Comparison of ENCODE assay signal across 18 cellular contexts in the genomic region with DNA sequence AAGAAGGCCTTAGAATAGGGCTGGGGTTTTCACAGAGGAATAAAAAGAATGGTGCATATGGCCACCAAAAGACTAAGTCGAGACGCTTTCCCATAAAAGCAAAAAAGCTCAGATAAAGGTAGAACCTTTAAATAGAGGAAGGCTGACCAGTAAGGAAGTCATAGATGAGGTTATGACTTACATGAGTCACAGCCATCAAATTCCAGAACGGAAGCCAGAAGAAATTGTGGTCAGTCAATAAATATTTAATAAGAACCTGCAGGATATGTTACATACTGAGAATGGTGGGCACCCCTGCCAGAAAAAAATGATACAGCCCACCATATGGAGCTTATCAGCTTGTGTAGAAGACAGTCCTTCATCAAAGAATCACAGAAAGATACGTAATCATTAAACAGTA.
DNase-seq lines count a peak whose midpoint lies in the region; ATAC-seq and TF ChIP-seq lines count a peak whose summit lies in the region.
"Had no signal": no experiment of that assay in that cellular context is flagged by ENCODE, and none has a peak within 500 bp of the region (broad histone marks: within the 10 kb centered on the region; RNA-seq: fewer than 3 reads in every experiment).

No MANE protein-coding gene starts in this region.

- TF ChIP-seq CTCF in PC-9 (conservative IDR thresholded peaks at IDR 0.05) = no peak
- no peak for TF ChIP-seq CTCF in epithelial cell of esophagus (IDR thresholded peaks at IDR 0.05; ENCODE audit: insufficient read depth, low read depth, low read length, missing control alignments)

- H3K79me2 ChIP-seq in GM23248 (ENCODE audit: insufficient read depth) (no peaks in the 10 kb centered on the region), PC-9 (ENCODE audit: low read depth) (no peaks in the 10 kb centered on the region)

- POLR2A ChIA-PET in PC-9 (lab: Charles Lee; ENCODE audit: unreplicated experiment) = no interaction called here

- ATAC-seq in HG03439 (IDR thresholded peaks at IDR 0.05; ENCODE audit: unreplicated experiment) (no peak), GM18511 (IDR thresholded peaks at IDR 0.05; ENCODE audit: unreplicated experiment) (no peak)
- ATAC-seq: heart left ventricle, natural killer cell had no signal

- in situ Hi-C loops in GM23248 (cut with MboI) = no loop called here

- H2AFZ ChIP-seq in GM23248 (no peak overlapping the region), PC-9 (no peak overlapping the region)

- intact Hi-C loops in PC-9 (cut with micrococcal nuclease; ENCODE audit: unreplicated experiment) = no loop called here

- H3K4me2 ChIP-seq in GM23248 (ENCODE audit: unreplicated experiment) (peak overlapping the region; percentile 20), PC-9 (0 out of 2 replicates have a peak overlapping the region, but pooled peaks have one; percentile 31), skeletal muscle satellite cell (ENCODE audit: low read length) (peak overlapping the region; percentile 7)
- H3K4me2 ChIP-seq: BLaER1 treated with 17β-estradiol and CSF1 and Interleukin-3, amounts not matched to agents 10 nM and 100 nM had no signal

- H3K27ac ChIP-seq in GM23248 (no peak overlapping the region), PC-9 (no peak overlapping the region)
- H3K27ac ChIP-seq: BLaER1 treated with 17β-estradiol and CSF1 and Interleukin-3, amounts not matched to agents 10 nM and 100 nM; heart left ventricle; spleen had no signal

- H3K9me3 ChIP-seq in GM23248 (ENCODE audit: low read depth) = no peaks in the 10 kb centered on the region
- H3K9me3 ChIP-seq in PC-9 (ENCODE audit: insufficient read depth, low read depth) = no peaks in the 10 kb centered on the region
- no peaks in the 10 kb centered on the region for H3K9me3 ChIP-seq in skeletal muscle satellite cell (replicated peaks; ENCODE audit: low read length)
- H3K9me3 ChIP-seq: spleen had no signal

- H3K36me3 ChIP-seq in GM23248 (ENCODE audit: low read depth) = no peaks in the 10 kb centered on the region
- no peaks in the 10 kb centered on the region for H3K36me3 ChIP-seq in PC-9 (ENCODE audit: low read depth)
- H3K36me3 ChIP-seq in skeletal muscle satellite cell (ENCODE audit: insufficient read depth, low read length) = no peaks in the 10 kb centered on the region

- H3K9ac ChIP-seq in GM23248 (no peak overlapping the region), skeletal muscle satellite cell (ENCODE audit: low read depth, low read length) (no peak overlapping the region)
- H3K9ac ChIP-seq: BLaER1 treated with 17β-estradiol and CSF1 and Interleukin-3, amounts not matched to agents 10 nM and 100 nM had no signal

- H3F3A ChIP-seq in GM23248 (ENCODE audit: insufficient read depth) (peaks cover 27% of the 10 kb centered on the region), PC-9 (ENCODE audit: insufficient read depth, low read depth) (no peaks in the 10 kb centered on the region)

- H4K20me1 ChIP-seq in GM23248 (ENCODE audit: insufficient read depth) = no peaks in the 10 kb centered on the region
- no peaks in the 10 kb centered on the region for H4K20me1 ChIP-seq in PC-9 (ENCODE audit: insufficient read depth)

- 72 to 74% methylated on average over 4 of the region's 4 CpGs for WGBS in GM23248 (ENCODE audit: low coverage in 1 of 2, low lambda C conversion rate in 2 of 2, missing lambda C conversion rate in 2 of 2), 2 experiments

- CTCF ChIA-PET in PC-9 (lab: Charles Lee) = no interaction called here

- peak; percentile 57 for DNase-seq in GM23248
- peak in 1 of 2 experiments; percentile 37 for DNase-seq in PC-9
- peak; percentile 10 for DNase-seq in epithelial cell of esophagus (ENCODE audit: low read depth)
- DNase-seq in NCI-H446 (lab: John Stamatoyannopoulos, UW) = no peak
- no peak for DNase-seq in effector CD8-positive, alpha-beta T cell (lab: John Stamatoyannopoulos, UW)
- DNase-seq: activated CD4-positive, alpha-beta T cell treated with anti-CD3 and anti-CD28 coated beads for 4 hours; activated CD8-positive, alpha-beta memory T cell treated with anti-CD3 and anti-CD28 coated beads, Interleukin-2, amount 50 U/mL, for 4 hours; activated gamma-delta T cell; amygdala; cortex of kidney; heart left ventricle; natural killer cell; NCI-H2081; spleen had no signal

- H3K4me3 ChIP-seq in GM23248 = no peak overlapping the region
- no peak overlapping the region for H3K4me3 ChIP-seq in PC-9
- H3K4me3 ChIP-seq in epithelial cell of esophagus (ENCODE audit: low read length) = no peak overlapping the region
- peak overlapping the region; percentile 9 for H3K4me3 ChIP-seq in skeletal muscle satellite cell (ENCODE audit: low read length)
- H3K4me3 ChIP-seq: BLaER1 treated with 17β-estradiol and CSF1 and Interleukin-3, amounts not matched to agents 10 nM and 100 nM; heart left ventricle; spleen had no signal

- H3K4me1 ChIP-seq in GM23248 (ENCODE audit: insufficient read depth) = peaks cover 35% of the 10 kb centered on the region
- peaks cover 13% of the 10 kb centered on the region for H3K4me1 ChIP-seq in PC-9 (replicated peaks; ENCODE audit: insufficient read depth)
- H3K4me1 ChIP-seq in skeletal muscle satellite cell (ENCODE audit: control insufficient read depth, insufficient read depth, low read length) = peaks cover 36% of the 10 kb centered on the region
- H3K4me1 ChIP-seq: heart left ventricle, spleen had no signal

- no TSS peak for BruUV-seq in PC-9 (replicated peaks; lab: Mats Ljungman, UMichigan)

- H3K27me3 ChIP-seq in GM23248 (replicated peaks; ENCODE audit: insufficient read depth) = no peaks in the 10 kb centered on the region
- no peaks in the 10 kb centered on the region for H3K27me3 ChIP-seq in PC-9 (ENCODE audit: insufficient read depth, low read depth)
- no peaks in the 10 kb centered on the region for H3K27me3 ChIP-seq in skeletal muscle satellite cell (ENCODE audit: control insufficient read depth, insufficient read depth, low read length)
- H3K27me3 ChIP-seq: BLaER1 treated with 17β-estradiol and CSF1 and Interleukin-3, amounts not matched to agents 10 nM and 100 nM; heart left ventricle; spleen had no signal

- H3K9me2 ChIP-seq in GM23248 (ENCODE audit: insufficient read depth) (no peaks in the 10 kb centered on the region), PC-9 (ENCODE audit: insufficient read depth) (no peaks in the 10 kb centered on the region)

Comparison
In these comparisons a context has a peak if more than half of its experiments do, and no peak if none do; other contexts are left out.
1. DNase-seq: peak in GM23248 (single experiment) and epithelial cell of esophagus (single experiment); none in NCI-H446 (0 of 2) and effector CD8-positive, alpha-beta T cell (single experiment).
2. Peak in every context shown above with its lines, with median percentiles within 50 percentile points of each other: H3K4me2 ChIP-seq.